ENCODE assay signal across 8 cellular contexts in genomic region chr12:7439579-7440505, GRCh38. TPM values are rescaled to one million over a fixed set of nuclear protein-coding genes. Genes with fewer than 3 reads are reported as not detected.
DNase-seq lines count a peak whose midpoint lies in the region; ATAC-seq, FAIRE-seq and TF ChIP-seq lines count a peak whose summit lies in the region.

No MANE protein-coding gene starts in this region.

- H3K56ac ChIP-seq in H1 (replicated peaks; ENCODE audit: insufficient read length, low read depth, low read length): no peak overlapping the region

- no peaks in the 10 kb centered on the region for H3K4me1 Mint-ChIP-seq in activated B cell treated with CpG ODN at 0.5 μM for 24 hours

- CTCF ChIA-PET in activated B cell treated with CpG ODN at 0.5 μM for 24 hours (lab: Charles Lee) (no interaction called here), H1 (lab: Charles Lee; ENCODE audit: partially characterized antibody) (interaction anchor here (0.8 to 0.9 kb wide), 2 partner anchors 21 to 66 kb away, joined by 3 read pairs; no protein-coding TSS in a partner anchor)

- no peak for TF ChIP-seq CTCF in activated B cell treated with CpG ODN at 0.5 μM for 24 hours (IDR thresholded peaks at IDR 0.05)
- peak; percentile 24 to 44 (median 39) for TF ChIP-seq CTCF in H1 (IDR thresholded peaks at IDR 0.05; ENCODE audit: control extremely low read depth in 1 of 3, insufficient read depth in 1 of 3, low read depth in 1 of 3, low read length in 3 of 3)
- no peak for TF ChIP-seq CTCF in mucosa of descending colon (IDR thresholded peaks at IDR 0.05)
- no peak for TF ChIP-seq CTCF in GM13977 (IDR thresholded peaks at IDR 0.05; ENCODE audit: extremely low read depth, insufficient read depth, missing control alignments)

- peak in 1 of 2 experiments; percentile 71; a peak in 2 of 3 replicates for TF ChIP-seq POLR2A in H1 (IDR thresholded peaks at IDR 0.05; ENCODE audit: control extremely low read depth in 1 of 2, low read depth in 2 of 2, low read length in 2 of 2)

- H3K4me2 ChIP-seq in H1 (ENCODE audit: insufficient read depth in 1 of 2, low read depth in 2 of 2, low read length in 2 of 2): peak overlapping the region; percentile 63 to 66

- H3K4me1 ChIP-seq in ES-I3 (ENCODE audit: insufficient read depth, low read length): no peaks in the 10 kb centered on the region
- H3K4me1 ChIP-seq in H1 (replicated peaks in 1 of 4; ENCODE audit: control insufficient read depth in 3 of 4, insufficient read depth in 4 of 4, low read length in 3 of 4): 0 out of 7 replicates have a peak, but pooled peaks cover 0 to 2% (median 0%) of the 10 kb centered on the region in 4 experiments
- no peaks in the 10 kb centered on the region for H3K4me1 ChIP-seq in mucosa of descending colon (ENCODE audit: low read depth)
- H3K4me1 ChIP-seq in stomach smooth muscle (ENCODE audit: control insufficient read depth, insufficient read depth, low read length): no peaks in the 10 kb centered on the region

- TF ChIP-seq EP300 in H1 (IDR thresholded peaks at IDR 0.05; ENCODE audit: borderline replicate concordance in 1 of 2, low read depth in 2 of 2, low read length in 2 of 2): no peak

- H2AFZ ChIP-seq in H1 (ENCODE audit: low read length): peak overlapping the region; percentile 88; the same call in 1 of the 2 replicates

- no peak overlapping the region; the same call in 1 of the 2 replicates for H2BK5ac ChIP-seq in H1 (ENCODE audit: low read depth, low read length)

- H3K9me3 ChIP-seq in ES-I3 (ENCODE audit: control insufficient read depth, insufficient read depth, low read length) (no peaks in the 10 kb centered on the region), H1 (ENCODE audit: insufficient read depth in 2 of 2, low read depth in 1 of 2, low read length in 1 of 2) (peaks cover 0 to 3% of the 10 kb centered on the region in 2 experiments; a peak in 1 of 4 replicates), mucosa of descending colon (no peaks in the 10 kb centered on the region), stomach smooth muscle (ENCODE audit: control insufficient read depth in 2 of 2, low read length in 2 of 2) (no peaks in the 10 kb centered on the region)

- no peak overlapping the region for H3K4ac ChIP-seq in H1 (replicated peaks; ENCODE audit: insufficient read length, low read depth, low read length)

- H2BK120ac ChIP-seq in H1 (replicated peaks; ENCODE audit: low read depth, low read length): no peak overlapping the region

- H3K18ac ChIP-seq in H1 (ENCODE audit: extremely low read depth, low read length): peak overlapping the region; percentile 32; the same call in 1 of the 2 replicates

- H3K27me3 ChIP-seq in H1 (replicated peaks in 1 of 4; ENCODE audit: control insufficient read depth in 3 of 4, extremely low read depth in 1 of 4, insufficient read depth in 3 of 4, low read length in 3 of 4): no peaks in the 10 kb centered on the region; a peak in 2 of 7 replicates
- peaks cover 2 to 4% of the 10 kb centered on the region in 2 donors for H3K27me3 ChIP-seq in stomach smooth muscle (ENCODE audit: control insufficient read depth in 1 of 2, insufficient read depth in 2 of 2, low read length in 2 of 2)

- H3K27ac ChIP-seq in H1 (ENCODE audit: low read depth, low read length) (peak overlapping the region; percentile 60; the same call in 1 of the 2 replicates), stomach smooth muscle (ENCODE audit: low read length) (no peak overlapping the region)

- H3K9me3 Mint-ChIP-seq in activated B cell treated with CpG ODN at 0.5 μM for 24 hours: peaks cover 3% of the 10 kb centered on the region

- peak in 1 of 2 experiments; percentile 43; a peak in 2 of 4 replicates for TF ChIP-seq RAD21 in H1 (IDR thresholded peaks at IDR 0.05 in 1 of 2, conservative IDR thresholded peaks at IDR 0.05 in 1 of 2; ENCODE audit: low read depth in 2 of 2, low read length in 2 of 2)

- no peak overlapping the region for H2BK12ac ChIP-seq in H1 (ENCODE audit: low read depth, low read length)

- peaks cover 26% of the 10 kb centered on the region for H3K27me3 Mint-ChIP-seq in activated B cell treated with CpG ODN at 0.5 μM for 24 hours

- no peak overlapping the region for H2BK20ac ChIP-seq in H1 (ENCODE audit: low read length)

- H3K23me2 ChIP-seq in H1 (ENCODE audit: low read depth, low read length): no peaks in the 10 kb centered on the region

- H3K36me3 ChIP-seq in ES-I3 (ENCODE audit: insufficient read depth, low read length): no peaks in the 10 kb centered on the region
- H3K36me3 ChIP-seq in H1 (ENCODE audit: control insufficient read depth in 2 of 4, insufficient read depth in 4 of 4, low read length in 3 of 4): no peaks in the 10 kb centered on the region
- no peaks in the 10 kb centered on the region for H3K36me3 ChIP-seq in mucosa of descending colon (ENCODE audit: low read depth)
- H3K36me3 ChIP-seq in stomach smooth muscle (ENCODE audit: control insufficient read depth in 2 of 2, insufficient read depth in 2 of 2, low read length in 2 of 2): no peaks in the 10 kb centered on the region

- no peak overlapping the region for H3K4me3 Mint-ChIP-seq in activated B cell treated with CpG ODN at 0.5 μM for 24 hours

- H4K8ac ChIP-seq in H1 (ENCODE audit: extremely low read depth, insufficient read depth, low read length): peak overlapping the region; percentile 89; the same call in 1 of the 2 replicates

- H3K9ac ChIP-seq in ES-I3 (ENCODE audit: low read depth, low read length) (peak overlapping the region; percentile 55), H1 (replicated peaks in 1 of 4; ENCODE audit: extremely low read depth in 1 of 4, low read depth in 3 of 4, low read length in 3 of 4) (peak overlapping the region; percentile 25 to 67 (median 57); a peak in 4 of 7 replicates), stomach smooth muscle (ENCODE audit: low read length in 2 of 2) (no peak overlapping the region)

- POLR2A ChIA-PET in activated B cell treated with CpG ODN at 0.5 μM for 24 hours (lab: Charles Lee) (no interaction called here), H1 (lab: Charles Lee; ENCODE audit: partially characterized antibody) (interaction anchor here (0.6 to 1.3 kb wide), 7 partner anchors 9 to 403 kb away, joined by 3 to 5 read pairs (median 3); no protein-coding TSS in a partner anchor)

- no peak overlapping the region for H3K27ac Mint-ChIP-seq in activated B cell treated with CpG ODN at 0.5 μM for 24 hours

- H3K4me3 ChIP-seq in H1 (ENCODE audit: extremely low read depth in 1 of 4, insufficient read depth in 2 of 4, low read depth in 3 of 4, low read length in 4 of 4) (peak overlapping the region; percentile 38 to 62 (median 47)), mucosa of descending colon (no peak overlapping the region), stomach smooth muscle (ENCODE audit: low read length in 2 of 2) (peak overlapping the region; percentile 25 to 54)

- H4K20me1 ChIP-seq in H1 (replicated peaks in 1 of 2; ENCODE audit: control insufficient read depth in 1 of 2, insufficient read depth in 2 of 2, low read length in 2 of 2): no peaks in the 10 kb centered on the region

- no peak overlapping the region for H4K91ac ChIP-seq in H1 (replicated peaks; ENCODE audit: insufficient read length, low read length)

- 9% methylated on average over 66 of the region's 84 CpGs; no CpG with 5 or more reads in 1 of the 2 experiments for WGBS in H1 (ENCODE audit: extremely low coverage in 1 of 2, insufficient coverage in 1 of 2, insufficient read length in 1 of 2, insufficient replicate concordance in 2 of 2, low coverage in 1 of 2, low lambda C conversion rate in 2 of 2, missing lambda C conversion rate in 1 of 2), 2 experiments

- intact Hi-C loops in activated B cell treated with CpG ODN at 0.5 μM for 24 hours (cut with micrococcal nuclease): no loop called here
- intact Hi-C loops in mucosa of descending colon (cut with DNase I, micrococcal nuclease): no loop called here

- no peaks in the 10 kb centered on the region for H3K79me2 ChIP-seq in H1 (ENCODE audit: control insufficient read depth in 1 of 2, insufficient read depth in 2 of 2, low read length in 2 of 2)

- FAIRE-seq in H1 (lab: Jason Lieb, UNC): peak; percentile 75

- H3K23ac ChIP-seq in H1 (ENCODE audit: insufficient read length): no peak overlapping the region

- H4K5ac ChIP-seq in H1 (ENCODE audit: insufficient read length, low read depth, low read length): peak overlapping the region; percentile 43

- in situ Hi-C loops in GM13977 (cut with MboI; ENCODE audit: low pct_unique_long_range_greater_than_20kb, low sequenced_read_pairs, unreplicated experiment): no loop called here

- H2BK15ac ChIP-seq in H1 (ENCODE audit: low read length): no peak overlapping the region

- no peak overlapping the region for H3K14ac ChIP-seq in H1 (ENCODE audit: insufficient read length)

- peak; percentile 34 for ATAC-seq in activated B cell treated with CpG ODN at 0.5 μM for 24 hours (ENCODE audit: low read depth)
- ATAC-seq in mucosa of descending colon: peak; percentile 93
- no peak for ATAC-seq in HG02571 (IDR thresholded peaks at IDR 0.05; ENCODE audit: unreplicated experiment)

- H3K79me1 ChIP-seq in H1 (ENCODE audit: low read depth, low read length): no peaks in the 10 kb centered on the region

- H3K36me3 Mint-ChIP-seq in activated B cell treated with CpG ODN at 0.5 μM for 24 hours (ENCODE audit: low read depth): no peaks in the 10 kb centered on the region

- H2AK5ac ChIP-seq in H1 (ENCODE audit: low read depth, low read length): no peak overlapping the region

- DNase-seq in activated B cell treated with CpG ODN at 0.5 μM for 24 hours: no peak
- DNase-seq in H1 (ENCODE audit: low read depth in 1 of 2, low spot score in 2 of 2): peak; percentile 31 to 77
- DNase-seq in mucosa of descending colon: peak; percentile 44 to 77 (median 64)
- DNase-seq in GM13977 (ENCODE audit: low spot score): no peak
- no peak for DNase-seq in GOT3 (lab: John Stamatoyannopoulos, UW)

TF ChIP-seq in H1, 55 proteins besides CTCF, POLR2A, EP300 and RAD21 (continues in another document):
- TF ChIP-seq RBBP5 (IDR thresholded peaks at IDR 0.05; ENCODE audit: borderline replicate concordance, low read depth, low read length) (peak; percentile 90; the same call in 1 of the 2 replicates), SIN3A (conservative IDR thresholded peaks at IDR 0.05 in 1 of 2, IDR thresholded peaks at IDR 0.05 in 1 of 2; ENCODE audit: low read depth in 1 of 2, low read length in 2 of 2) (no peak), TCF12 (IDR thresholded peaks at IDR 0.05; ENCODE audit: low read depth, low read length) (no peak)

RNA-seq across cellular contexts. Expression of gene CD163L1, which starts 4.1 kb away (rescaled TPM):
- total RNA-seq in activated B cell treated with CpG ODN at 0.5 μM for 24 hours (0.58 and 0.88 TPM in 2 replicates), mucosa of descending colon (10 to 100 TPM in 2 of 3 donors, 1 to 10 TPM in 1; 9.5 to 33.5 (median 12.6) TPM)
- 0.22 and 0.92 TPM in 2 replicates for total RNA-seq in H1 (2021; fragmentation: NEBNext Ultra II Directional; extraction: Animal tissue kit (Norgen Biotek cat#: 25700))
- 0.03 and 0.11 TPM in 2 replicates for polyA plus RNA-seq in H1 (2011; rRNA removed)
- 0.06 TPM for polyA plus RNA-seq in H1 (2011; cell fraction: cytosol; rRNA removed)
- polyA plus RNA-seq in H1 (2011; cell fraction: nucleus; rRNA removed): 0.14 TPM
- polyA plus RNA-seq in H1 (2012, experiment 1 of 2): 0.10 to 0.42 TPM (median 0.21 TPM) in 4 replicates
- not detected for polyA plus RNA-seq in H1 (2012, experiment 2 of 2)
- 0.02 TPM for polyA plus RNA-seq in H1 (2013, experiment 1 of 2)
- 0.02 TPM for polyA plus RNA-seq in H1 (2013, experiment 2 of 2)
- 0.06 and 0.51 TPM in 2 replicates for polyA minus RNA-seq in H1 (2011; rRNA and poly(A)+ RNA removed)
- not detected for polyA minus RNA-seq in H1 (2011; cell fraction: cytosol; rRNA and poly(A)+ RNA removed)
- polyA minus RNA-seq in H1 (2011; cell fraction: nucleus; rRNA and poly(A)+ RNA removed): 0.40 TPM

Comparison
In these comparisons a context has a peak if more than half of its experiments do, and no peak if none do; other contexts are left out.
1. H3K9ac ChIP-seq: peak in ES-I3 (single experiment) and H1 (4 of 4); none in stomach smooth muscle (0 of 2).
2. DNase-seq: peak in H1 (2 of 2) and mucosa of descending colon (3 of 3); none in activated B cell treated with CpG ODN at 0.5 μM for 24 hours (single experiment), GM13977 (single experiment) and GOT3 (single experiment).
3. CTCF ChIP-seq: peak in H1 (3 of 3); none in activated B cell treated with CpG ODN at 0.5 μM for 24 hours (single experiment), mucosa of descending colon (single experiment) and GM13977 (single experiment).